ENCODE assay signal across 23 cellular contexts in genomic region chr13:40079721-40080120, GRCh38.
"Had no signal": no experiment of that assay in that cellular context is flagged by ENCODE, and none has a peak within 500 bp of the region (broad histone marks: within the 10 kb centered on the region; RNA-seq: fewer than 3 reads in every experiment).

No MANE protein-coding gene starts in this region.

- H3K4me3 Mint-ChIP-seq: stimulated activated effector memory CD8-positive, alpha-beta T cell treated with anti-CD3 and anti-CD28 coated beads, Interleukin-12 subunit alpha, Interleukin-12 subunit beta, amount 100 ng/mL, for 72 hours; stimulated activated memory B cell treated with anti-CD40 and anti-IgM and Interleukin-4, amounts not matched to agents 10 μg/mL and 1 μg/mL and 100 μg/mL, for 72 hours; stimulated activated naive B cell treated with anti-CD40 and anti-IgM and Interleukin-4, amounts not matched to agents 10 μg/mL and 1 μg/mL and 100 μg/mL, for 72 hours; stimulated activated naive CD8-positive, alpha-beta T cell treated with anti-CD3 and anti-CD28 coated beads, Interleukin-15, Interleukin-2, amounts not matched to agents 100 ng/mL and 50 ng/mL, for 24 hours; type B pancreatic cell had no signal

- DNase-seq: stimulated activated CD4-positive, alpha-beta T cell treated with anti-CD3 and anti-CD28 coated beads, Interleukin-2, amount 100 ng/mL, for 24 hours; stimulated activated CD4-positive, alpha-beta T cell treated with anti-CD3 and anti-CD28 coated beads, Interleukin-2, amount 100 ng/mL, for 48 hours; stimulated activated CD4-positive, alpha-beta T cell treated with anti-CD3 and anti-CD28 coated beads, Interleukin-4, amount 100 ng/mL, for 1 hour; stimulated activated CD4-positive, alpha-beta T cell treated with anti-CD3 and anti-CD28 coated beads, Interleukin-4, amount 100 ng/mL, for 24 hours; stimulated activated CD4-positive, alpha-beta T cell treated with anti-CD3 and anti-CD28 coated beads, Interleukin-4, amount 100 ng/mL, for 4 hours; stimulated activated CD8-positive, alpha-beta memory T cell treated with anti-CD3 and anti-CD28 coated beads, Interleukin-4, amount 100 ng/mL, for 48 hours; stimulated activated naive B cell treated with anti-CD40 and anti-IgM and Interleukin-4, amounts not matched to agents 10 μg/mL and 1 μg/mL and 100 μg/mL, for 72 hours; stimulated activated naive CD4-positive, alpha-beta T cell; stimulated activated naive CD4-positive, alpha-beta T cell treated with Interleukin-2 at 50 U/mL for 16 hours; stomach; substantia nigra; testis; thyroid gland; tibial artery; transverse colon; trophoblast cell; upper lobe of left lung; upper lobe of right lung; uterus had no signal

- H3K9me3 Mint-ChIP-seq: stimulated activated effector memory CD8-positive, alpha-beta T cell treated with anti-CD3 and anti-CD28 coated beads, Interleukin-12 subunit alpha, Interleukin-12 subunit beta, amount 100 ng/mL, for 72 hours; stimulated activated naive B cell treated with anti-CD40 and anti-IgM and Interleukin-4, amounts not matched to agents 10 μg/mL and 1 μg/mL and 100 μg/mL, for 72 hours; stimulated activated naive CD8-positive, alpha-beta T cell treated with anti-CD3 and anti-CD28 coated beads, Interleukin-15, Interleukin-2, amounts not matched to agents 100 ng/mL and 50 ng/mL, for 24 hours; type B pancreatic cell had no signal

- H3K27me3 Mint-ChIP-seq: stimulated activated memory B cell treated with anti-CD40 and anti-IgM and Interleukin-4, amounts not matched to agents 10 μg/mL and 1 μg/mL and 100 μg/mL, for 72 hours; stimulated activated naive B cell treated with anti-CD40 and anti-IgM and Interleukin-4, amounts not matched to agents 10 μg/mL and 1 μg/mL and 100 μg/mL, for 72 hours; stimulated activated naive CD8-positive, alpha-beta T cell treated with anti-CD3 and anti-CD28 coated beads, Interleukin-15, Interleukin-2, amounts not matched to agents 100 ng/mL and 50 ng/mL, for 24 hours had no signal

- H3K4me1 Mint-ChIP-seq: stimulated activated memory B cell treated with anti-CD40 and anti-IgM and Interleukin-4, amounts not matched to agents 10 μg/mL and 1 μg/mL and 100 μg/mL, for 72 hours had no signal

- H3K36me3 Mint-ChIP-seq: stimulated activated effector memory CD8-positive, alpha-beta T cell treated with anti-CD3 and anti-CD28 coated beads, Interleukin-12 subunit alpha, Interleukin-12 subunit beta, amount 100 ng/mL, for 72 hours; stimulated activated memory B cell treated with anti-CD40 and anti-IgM and Interleukin-4, amounts not matched to agents 10 μg/mL and 1 μg/mL and 100 μg/mL, for 72 hours; type B pancreatic cell had no signal

- H3K27ac Mint-ChIP-seq: stimulated activated effector memory CD8-positive, alpha-beta T cell treated with anti-CD3 and anti-CD28 coated beads, Interleukin-12 subunit alpha, Interleukin-12 subunit beta, amount 100 ng/mL, for 72 hours; stimulated activated memory B cell treated with anti-CD40 and anti-IgM and Interleukin-4, amounts not matched to agents 10 μg/mL and 1 μg/mL and 100 μg/mL, for 72 hours; stimulated activated naive B cell treated with anti-CD40 and anti-IgM and Interleukin-4, amounts not matched to agents 10 μg/mL and 1 μg/mL and 100 μg/mL, for 72 hours; stimulated activated naive CD8-positive, alpha-beta T cell treated with anti-CD3 and anti-CD28 coated beads, Interleukin-15, Interleukin-2, amounts not matched to agents 100 ng/mL and 50 ng/mL, for 24 hours; type B pancreatic cell had no signal

- ATAC-seq: stimulated activated effector memory CD8-positive, alpha-beta T cell treated with anti-CD3 and anti-CD28 coated beads, Interleukin-12 subunit alpha, Interleukin-12 subunit beta, amount 100 ng/mL, for 72 hours; stimulated activated memory B cell treated with anti-CD40 and anti-IgM and Interleukin-4, amounts not matched to agents 10 μg/mL and 1 μg/mL and 100 μg/mL, for 72 hours; stimulated activated naive B cell treated with anti-CD40 and anti-IgM and Interleukin-4, amounts not matched to agents 10 μg/mL and 1 μg/mL and 100 μg/mL, for 72 hours; upper lobe of right lung had no signal
